Comparison of ENCODE assay signal across 28 cellular contexts in genomic region chr1:183674339-183674738, GRCh38. TPM values are rescaled to one million over a fixed set of nuclear protein-coding genes. Genes with fewer than 3 reads are reported as not detected.
DNase-seq lines count a peak whose midpoint lies in the region; ATAC-seq and TF ChIP-seq lines count a peak whose summit lies in the region.
"Had no signal": no experiment of that assay in that cellular context is flagged by ENCODE, and none has a peak within 500 bp of the region (broad histone marks: within the 10 kb centered on the region; RNA-seq: fewer than 3 reads in every experiment).

No MANE protein-coding gene starts in this region.

- no peak for TF ChIP-seq CTCF in adrenal gland (IDR thresholded peaks at IDR 0.05)
- TF ChIP-seq CTCF in foreskin fibroblast (IDR thresholded peaks at IDR 0.05; ENCODE audit: low read depth, low read length), result no peak

- no peaks in the 10 kb centered on the region for H3K4me1 Mint-ChIP-seq in T-helper 17 cell
- H3K4me1 Mint-ChIP-seq: CD14-positive monocyte had no signal

- no peak for TF ChIP-seq POLR2A in adrenal gland (IDR thresholded peaks at IDR 0.05)

- H3K9me3 ChIP-seq in adrenal gland (replicated peaks in 1 of 3), result peaks cover 0 to 6% (median 0%) of the 10 kb centered on the region in 3 donors
- no peaks in the 10 kb centered on the region for H3K9me3 ChIP-seq in T-helper 17 cell (ENCODE audit: control insufficient read depth, low read length, poor library complexity, severe bottlenecking)
- H3K9me3 ChIP-seq: neutrophil, thyroid gland had no signal

- H3K4me3 ChIP-seq in adrenal gland (no peak overlapping the region), foreskin fibroblast (ENCODE audit: low read depth in 1 of 2, low read length in 2 of 2) (no peak overlapping the region)
- H3K4me3 ChIP-seq: gastroesophageal sphincter, thyroid gland had no signal

- H3K36me3 ChIP-seq in adrenal gland (replicated peaks in 1 of 2), result no peaks in the 10 kb centered on the region
- H3K36me3 ChIP-seq: gastroesophageal sphincter, neutrophil, thyroid gland had no signal

- peaks cover 5% of the 10 kb centered on the region for H3K36me3 Mint-ChIP-seq in T-helper 17 cell (ENCODE audit: low read depth)
- H3K36me3 Mint-ChIP-seq: activated naive CD4-positive, alpha-beta T cell treated with anti-CD3 and anti-CD28 coated beads, Interleukin-2, amount 50 U/mL, for 72 hours; CD14-positive monocyte had no signal

- 41 to 65% (median 52%) methylated on average over 1 of the region's 1 CpG for WGBS in adrenal gland, 4 donors

- no peaks in the 10 kb centered on the region for H3K27me3 ChIP-seq in adrenal gland
- H3K27me3 ChIP-seq: gastroesophageal sphincter, thyroid gland had no signal

- intact Hi-C loops in adrenal gland (cut with DNase I) (no loop called here), sciatic nerve (cut with DNase I) (no loop called here)

- H3K27ac ChIP-seq in adrenal gland, result no peak overlapping the region
- H3K27ac ChIP-seq: gastroesophageal sphincter, neutrophil, thyroid gland had no signal

- H3K4me3 Mint-ChIP-seq in T-helper 17 cell, result no peak overlapping the region
- H3K4me3 Mint-ChIP-seq: CD14-positive monocyte had no signal

- H3K27me3 Mint-ChIP-seq in T-helper 17 cell, result peaks cover 25% of the 10 kb centered on the region

- ATAC-seq in sciatic nerve, result peak; percentile 96
- no peak for ATAC-seq in GM18909 (IDR thresholded peaks at IDR 0.05; ENCODE audit: poor library complexity, unreplicated experiment)
- no peak for ATAC-seq in GM21526 (IDR thresholded peaks at IDR 0.05; ENCODE audit: low FRiP score, unreplicated experiment)
- no peak for ATAC-seq in T-helper 17 cell
- ATAC-seq: activated naive CD4-positive, alpha-beta T cell treated with anti-CD3 and anti-CD28 coated beads, Interleukin-2, amount 50 U/mL, for 72 hours; gastroesophageal sphincter; PC-3; stimulated activated naive CD8-positive, alpha-beta T cell treated with anti-CD3 and anti-CD28 coated beads, Interleukin-15, Interleukin-2, amounts not matched to agents 100 U/mL and 50 U/mL, for 24 hours had no signal

- DNase-seq in EH (ENCODE audit: low read depth) (peak; percentile 38), adrenal gland (peak in 6 of 7 donors; percentile 22 to 70 (median 39)), foreskin fibroblast (peak; percentile 37 to 69), sciatic nerve (ENCODE audit: low spot score) (peak; percentile 73), T-helper 17 cell (no peak)
- no peak for DNase-seq in activated effector memory CD4-positive, alpha-beta T cell treated with Interleukin-2 at 50 U/mL for 16 hours
- DNase-seq: activated CD4-positive, alpha-beta T cell treated with anti-CD3 and anti-CD28 coated beads, Interleukin-2, amount 50 U/mL, for 4 hours; activated CD4-positive, CD25-positive, alpha-beta regulatory T cell; activated CD8-positive, alpha-beta memory T cell treated with anti-CD3 and anti-CD28 coated beads, Interleukin-2, amount 50 U/mL, for 4 hours; Calu3; HFFc6; mammary epithelial cell; NCI-H1436; NCI-H510A; PC-3; SHP77; stimulated activated CD4-positive, alpha-beta T cell treated with anti-CD3 and anti-CD28 coated beads, Interleukin-4, amount 100 ng/mL, for 24 hours; stimulated activated naive CD8-positive, alpha-beta T cell treated with anti-CD3 and anti-CD28 coated beads, Interleukin-15, Interleukin-2, amounts not matched to agents 100 U/mL and 50 U/mL, for 24 hours had no signal

- H3K4me1 ChIP-seq in adrenal gland (replicated peaks in 1 of 2), result peaks cover 0 to 13% of the 10 kb centered on the region in 2 donors
- H3K4me1 ChIP-seq: thyroid gland had no signal

- no peak overlapping the region for H3K27ac Mint-ChIP-seq in T-helper 17 cell
- H3K27ac Mint-ChIP-seq: activated naive CD4-positive, alpha-beta T cell treated with anti-CD3 and anti-CD28 coated beads, Interleukin-2, amount 50 U/mL, for 72 hours; CD14-positive monocyte had no signal

RNA-seq across cellular contexts. Expression of gene APOBEC4, which starts 21.2 kb away (rescaled TPM):
- total RNA-seq in adrenal gland (not detected), sciatic nerve (not detected), T-helper 17 cell (not detected)
- not detected for polyA plus RNA-seq in adrenal gland
- total RNA-seq: activated naive CD4-positive, alpha-beta T cell treated with anti-CD3 and anti-CD28 coated beads, Interleukin-2, amount 50 U/mL, for 72 hours; Calu3; cerebellum; gastroesophageal sphincter; HFFc6; mammary epithelial cell; PC-3; pulmonary artery endothelial cell; thyroid gland had no signal
- polyA plus RNA-seq: CD14-positive monocyte, keratinocyte, mammary epithelial cell had no signal

RNA-seq across cellular contexts. Expression of gene ARPC5, which starts 38.8 kb away (rescaled TPM):
- total RNA-seq in adrenal gland (100 to 1,000 TPM in 2 of 8 donors, 10 to 100 TPM in 6; 50.6 to 128 (median 91.5) TPM), sciatic nerve (142 TPM), T-helper 17 cell (10 to 100 TPM; 62.1 to 69.4 TPM)
- polyA plus RNA-seq in adrenal gland, result 10 to 100 TPM; 48.1 to 79.6 (median 68.3) TPM

Comparison
In these comparisons a context has a peak if more than half of its experiments do, and no peak if none do; other contexts are left out.
1. DNase-seq: peak in EH (single experiment), adrenal gland (6 of 7), foreskin fibroblast (2 of 2) and sciatic nerve (single experiment); none in T-helper 17 cell (0 of 3) and activated effector memory CD4-positive, alpha-beta T cell treated with Interleukin-2 at 50 U/mL for 16 hours (single experiment).